8 cellular contexts compared by ENCODE assay signal in genomic region chr1:224498574-224499170, GRCh38.
DNase-seq lines count a peak whose midpoint lies in the region; ATAC-seq and TF ChIP-seq lines count a peak whose summit lies in the region.

No MANE protein-coding gene starts in this region.

- H3K4me3 Mint-ChIP-seq in effector memory CD8-positive, alpha-beta T cell, result peak overlapping the region; percentile 35 to 40
- peak overlapping the region in 2 of 10 donors; percentile 16 to 28 for H3K4me3 Mint-ChIP-seq in naive thymus-derived CD8-positive, alpha-beta T cell

- H3K4me1 Mint-ChIP-seq in effector memory CD8-positive, alpha-beta T cell (ENCODE audit: low read depth in 2 of 2), result peaks cover 19 to 23% of the 10 kb centered on the region in 2 donors
- H3K4me1 Mint-ChIP-seq in naive thymus-derived CD8-positive, alpha-beta T cell, result peaks cover 10 to 32% (median 28%) of the 10 kb centered on the region in 4 donors

- no peaks in the 10 kb centered on the region for H3K27me3 ChIP-seq in Peyer's patch

- no peaks in the 10 kb centered on the region for H3K9me3 Mint-ChIP-seq in effector memory CD8-positive, alpha-beta T cell
- H3K9me3 Mint-ChIP-seq in naive thymus-derived CD8-positive, alpha-beta T cell, result peaks cover 0 to 17% (median 7%) of the 10 kb centered on the region in 9 donors

- H3K27ac ChIP-seq in Peyer's patch, result peak overlapping the region in 3 of 4 donors; percentile 22 to 64 (median 51)

- no peaks in the 10 kb centered on the region for H3K36me3 ChIP-seq in Peyer's patch

- H3K27ac Mint-ChIP-seq in effector memory CD8-positive, alpha-beta T cell, result peak overlapping the region; percentile 87 to 91
- H3K27ac Mint-ChIP-seq in naive thymus-derived CD8-positive, alpha-beta T cell, result peak overlapping the region in 5 of 10 donors; percentile 7 to 63 (median 40)

- no peaks in the 10 kb centered on the region for H3K36me3 Mint-ChIP-seq in effector memory CD8-positive, alpha-beta T cell (ENCODE audit: insufficient read depth)
- peaks cover 0 to 13% (median 7%) of the 10 kb centered on the region in 3 donors for H3K36me3 Mint-ChIP-seq in naive thymus-derived CD8-positive, alpha-beta T cell

- no peaks in the 10 kb centered on the region for H3K9me3 ChIP-seq in Peyer's patch

- POLR2A ChIA-PET in naive thymus-derived CD8-positive, alpha-beta T cell (lab: Charles Lee), result no interaction called here

- ATAC-seq in effector memory CD8-positive, alpha-beta T cell (replicated peaks), result no peak
- ATAC-seq in naive thymus-derived CD8-positive, alpha-beta T cell, result no peak
- ATAC-seq in GM19328 (IDR thresholded peaks at IDR 0.05; ENCODE audit: unreplicated experiment), result no peak

- TF ChIP-seq CTCF in Peyer's patch (IDR thresholded peaks at IDR 0.05), result no peak

- no peak overlapping the region for H3K4me3 ChIP-seq in Peyer's patch

- no peak for TF ChIP-seq POLR2A in Peyer's patch (IDR thresholded peaks at IDR 0.05)

- H3K27me3 Mint-ChIP-seq in effector memory CD8-positive, alpha-beta T cell, result no peaks in the 10 kb centered on the region
- peaks cover 0 to 9% (median 1%) of the 10 kb centered on the region in 5 donors for H3K27me3 Mint-ChIP-seq in naive thymus-derived CD8-positive, alpha-beta T cell

- DNase-seq in activated naive CD4-positive, alpha-beta T cell treated with Interleukin-2 at 50 U/mL for 16 hours, result peak; percentile 17
- no peak for DNase-seq in activated naive CD4-positive, alpha-beta T cell (lab: John Stamatoyannopoulos, UW)
- DNase-seq in Peyer's patch, result no peak
- no peak for DNase-seq in effector memory CD8-positive, alpha-beta T cell
- peak; percentile 58 for DNase-seq in non-pigmented ciliary epithelial cell (ENCODE audit: low read depth)
- DNase-seq in naive thymus-derived CD8-positive, alpha-beta T cell, result no peak
- DNase-seq in GDM1 (lab: John Stamatoyannopoulos, UW), result no peak

- peaks cover 6 to 35% (median 14%) of the 10 kb centered on the region in 4 donors for H3K4me1 ChIP-seq in Peyer's patch

Comparison
In these comparisons a context has a peak if more than half of its experiments do, and no peak if none do; other contexts are left out.
1. DNase-seq: peak in activated naive CD4-positive, alpha-beta T cell treated with Interleukin-2 at 50 U/mL for 16 hours (single experiment) and non-pigmented ciliary epithelial cell (single experiment); none in activated naive CD4-positive, alpha-beta T cell (0 of 4), Peyer's patch (0 of 3), effector memory CD8-positive, alpha-beta T cell (0 of 3), naive thymus-derived CD8-positive, alpha-beta T cell (0 of 10) and GDM1 (single experiment).